In genomic region chr2:201860541-201861154, GRCh38 we compare ENCODE assay signal across 8 cellular contexts. TPM values are rescaled to one million over a fixed set of nuclear protein-coding genes. Genes with fewer than 3 reads are reported as not detected.
DNase-seq lines count a peak whose midpoint lies in the region; ATAC-seq and TF ChIP-seq lines count a peak whose summit lies in the region.

No MANE protein-coding gene starts in this region.

- CTCF ChIA-PET in Calu3 (lab: Charles Lee) = interaction anchor here (0.6 to 2.5 kb wide), 9 partner anchors 146 to 356 kb away, joined by 3 to 15 read pairs (median 4); no protein-coding TSS in a partner anchor

- H2BK5ac ChIP-seq in trophoblast cell (ENCODE audit: low read depth, low read length, poor library complexity) = no peak overlapping the region

- no peaks in the 10 kb centered on the region for H3K79me2 ChIP-seq in trophoblast cell (ENCODE audit: control insufficient read depth, insufficient read depth, low read length, poor library complexity)

- H4K91ac ChIP-seq in trophoblast cell (ENCODE audit: low read depth, low read length) = no peak overlapping the region

- no peak overlapping the region for H2AK5ac ChIP-seq in trophoblast cell (ENCODE audit: low read length)

- intact Hi-C loops in Calu3 (cut with micrococcal nuclease; ENCODE audit: unreplicated experiment) (loop anchor here (1.0 to 5.0 kb wide), 6 partner anchors 62 to 318 kb away; no protein-coding TSS in a partner anchor), Right ventricle myocardium superior (cut with DNase I) (loop anchor here (5.0 kb wide), 2 partner anchors 172 to 317 kb away; partner anchors contain the start of gene FZD7)

- no peak overlapping the region for H4K8ac ChIP-seq in trophoblast cell (ENCODE audit: low read depth, low read length)

- peak; percentile 97 for TF ChIP-seq RAD21 in Ishikawa (IDR thresholded peaks at IDR 0.05; ENCODE audit: low read depth)

- no TSS peak for BruUV-seq in Calu3 (replicated peaks; lab: Mats Ljungman, UMichigan)

- H3K4me3 Mint-ChIP-seq in Calu3 (ENCODE audit: low read depth, unreplicated experiment) = no peak overlapping the region
- no peak overlapping the region for H3K4me3 Mint-ChIP-seq in activated naive CD8-positive, alpha-beta T cell treated with anti-CD3 and anti-CD28 coated beads for 36 hours

- H3K27ac Mint-ChIP-seq in Calu3 (ENCODE audit: unreplicated experiment) = no peak overlapping the region
- H3K27ac Mint-ChIP-seq in activated naive CD8-positive, alpha-beta T cell treated with anti-CD3 and anti-CD28 coated beads for 36 hours = no peak overlapping the region

- TF ChIP-seq EP300 in Ishikawa (IDR thresholded peaks at IDR 0.05; ENCODE audit: borderline replicate concordance) = no peak

- H2BK120ac ChIP-seq in trophoblast cell (ENCODE audit: insufficient read depth, low read length, poor library complexity) = no peak overlapping the region

- no peak overlapping the region for H2AFZ ChIP-seq in trophoblast cell (ENCODE audit: insufficient read depth, low read length, poor library complexity)

- no peak overlapping the region for H3K9ac ChIP-seq in trophoblast cell (ENCODE audit: low read length)

- peaks cover 3% of the 10 kb centered on the region for H3K79me1 ChIP-seq in trophoblast cell (ENCODE audit: low read length)

- H3K27me3 Mint-ChIP-seq in Calu3 (ENCODE audit: unreplicated experiment) = peaks cover 24% of the 10 kb centered on the region
- H3K27me3 Mint-ChIP-seq in activated naive CD8-positive, alpha-beta T cell treated with anti-CD3 and anti-CD28 coated beads for 36 hours = peaks cover 27% of the 10 kb centered on the region

- no peaks in the 10 kb centered on the region for H3K36me3 ChIP-seq in trophoblast cell (ENCODE audit: control insufficient read depth in 1 of 2, insufficient read depth in 2 of 2, low read length in 2 of 2)

- no peaks in the 10 kb centered on the region for H3K36me3 Mint-ChIP-seq in Calu3 (ENCODE audit: insufficient read depth, unreplicated experiment)
- H3K36me3 Mint-ChIP-seq in activated naive CD8-positive, alpha-beta T cell treated with anti-CD3 and anti-CD28 coated beads for 36 hours = no peaks in the 10 kb centered on the region

- no peak overlapping the region for H3K4ac ChIP-seq in trophoblast cell (ENCODE audit: low read depth, low read length)

- no peak overlapping the region for H3K4me3 ChIP-seq in trophoblast cell (ENCODE audit: low read depth, low read length)

- H3K4me1 ChIP-seq in trophoblast cell (ENCODE audit: control insufficient read depth in 1 of 2, insufficient read depth in 2 of 2, low read length in 2 of 2) = peaks cover 0 to 3% of the 10 kb centered on the region in 2 experiments

- no peak overlapping the region for H3K18ac ChIP-seq in trophoblast cell (ENCODE audit: low read length)

- no peaks in the 10 kb centered on the region for H3K9me3 Mint-ChIP-seq in Calu3 (ENCODE audit: low read depth, unreplicated experiment)
- H3K9me3 Mint-ChIP-seq in activated naive CD8-positive, alpha-beta T cell treated with anti-CD3 and anti-CD28 coated beads for 36 hours = no peaks in the 10 kb centered on the region

- H3K27ac ChIP-seq in trophoblast cell (ENCODE audit: low read depth, low read length) = no peak overlapping the region

- H3K4me1 Mint-ChIP-seq in Calu3 (ENCODE audit: low read depth, unreplicated experiment) = peaks cover 28% of the 10 kb centered on the region
- H3K4me1 Mint-ChIP-seq in activated naive CD8-positive, alpha-beta T cell treated with anti-CD3 and anti-CD28 coated beads for 36 hours = peaks cover 15% of the 10 kb centered on the region

- DNase-seq in Calu3 (peak; percentile 65), OCI-M1 (lab: John Stamatoyannopoulos, UW) (peak; percentile 79), Right ventricle myocardium superior (no peak), trophoblast cell (peak; percentile 22 to 79)
- DNase-seq in activated naive CD8-positive, alpha-beta T cell treated with anti-CD3 and anti-CD28 coated beads for 36 hours = peak; percentile 18

- H3K4me2 ChIP-seq in trophoblast cell (ENCODE audit: low read length) = no peak overlapping the region

- ATAC-seq in GM19395 (IDR thresholded peaks at IDR 0.05; ENCODE audit: unreplicated experiment) (peak; percentile 84), Right ventricle myocardium superior (ENCODE audit: poor library complexity) (peak; percentile 95), HG02870 (IDR thresholded peaks at IDR 0.05; ENCODE audit: unreplicated experiment) (no peak)

- H3K9me3 ChIP-seq in trophoblast cell (ENCODE audit: insufficient read depth, low read depth, low read length) = no peaks in the 10 kb centered on the region

- WGBS in trophoblast cell (ENCODE audit: extremely low coverage, insufficient coverage, insufficient read length) = no CpG with 5 or more reads among the region's 8 CpGs

- H2BK12ac ChIP-seq in trophoblast cell (ENCODE audit: low read length) = no peak overlapping the region

- no peak overlapping the region for H3K14ac ChIP-seq in trophoblast cell (ENCODE audit: low read length)

- H4K12ac ChIP-seq in trophoblast cell (ENCODE audit: low read depth, low read length) = no peak overlapping the region

- TF ChIP-seq CTCF in Calu3 (IDR thresholded peaks at IDR 0.05; ENCODE audit: unreplicated experiment) = peak; percentile 87

- no peak overlapping the region for H3K23ac ChIP-seq in trophoblast cell (ENCODE audit: low read length)

- no peaks in the 10 kb centered on the region for H3K27me3 ChIP-seq in trophoblast cell (ENCODE audit: insufficient read depth, low read length)

TF ChIP-seq in Ishikawa, 13 proteins besides CTCF, POLR2A, EP300 and RAD21:
- TF ChIP-seq TAF1 (IDR thresholded peaks at IDR 0.05; ENCODE audit: low read depth) = no peak
- TF ChIP-seq NFIC (IDR thresholded peaks at IDR 0.05) = no peak
- no peak for TF ChIP-seq YY1 (IDR thresholded peaks at IDR 0.05; ENCODE audit: low read depth)
- TF ChIP-seq REST (IDR thresholded peaks at IDR 0.05; ENCODE audit: low read depth) = no peak
- no peak for TF ChIP-seq ZBTB7A (IDR thresholded peaks at IDR 0.05; ENCODE audit: low read depth)
- TF ChIP-seq CEBPB (IDR thresholded peaks at IDR 0.05) = no peak
- TF ChIP-seq CREB1 (IDR thresholded peaks at IDR 0.05; ENCODE audit: low read depth) = no peak
- no peak for TF ChIP-seq TCF12 (IDR thresholded peaks at IDR 0.05; ENCODE audit: low read depth)
- TF ChIP-seq TEAD4 (IDR thresholded peaks at IDR 0.05) = no peak
- TF ChIP-seq EGR1 (IDR thresholded peaks at IDR 0.05) = no peak
- TF ChIP-seq MAX (IDR thresholded peaks at IDR 0.05) = no peak
- no peak for TF ChIP-seq USF1 (IDR thresholded peaks at IDR 0.05)
- TF ChIP-seq FOXM1 (IDR thresholded peaks at IDR 0.05; ENCODE audit: borderline replicate concordance, low read depth) = no peak
TF ChIP-seq in Ishikawa: peak in this region for 0.

RNA-seq across cellular contexts. Expression of gene CDK15, which starts 54.3 kb away (rescaled TPM):
- not detected in 2 replicates for total RNA-seq in Calu3 (2022)
- total RNA-seq in activated naive CD8-positive, alpha-beta T cell treated with anti-CD3 and anti-CD28 coated beads for 36 hours = not detected
- 0.43 TPM for total RNA-seq in Right ventricle myocardium superior
- polyA plus RNA-seq in trophoblast cell (2013) = 0.01 and 0.03 TPM in 2 replicates
